Comparison of ENCODE assay signal across 35 cellular contexts in genomic region chr5:108898257-108898656, GRCh38.
"Had no signal": no experiment of that assay in that cellular context is flagged by ENCODE, and none has a peak within 500 bp of the region (broad histone marks: within the 10 kb centered on the region; RNA-seq: fewer than 3 reads in every experiment).

No MANE protein-coding gene starts in this region.

- H3K27me3 Mint-ChIP-seq: activated B cell treated with CpG ODN at 0.5 μM for 24 hours; activated CD4-positive, alpha-beta memory T cell treated with anti-CD3 and anti-CD28 coated beads for 36 hours; activated CD8-positive, alpha-beta T cell treated with anti-CD3 and anti-CD28 coated beads for 36 hours; activated naive CD4-positive, alpha-beta T cell treated with anti-CD3 and anti-CD28 coated beads, Interleukin-2, amount 10 ng/mL, durations not matched to agents 7 days and 5 days; activated naive CD4-positive, alpha-beta T cell treated with anti-CD3 and anti-CD28 coated beads, Interleukin-2, amount 50 U/mL, for 24 hours; activated naive CD8-positive, alpha-beta T cell; activated naive CD8-positive, alpha-beta T cell treated with anti-CD3 and anti-CD28 coated beads, Interleukin-2, amount 10 ng/mL, durations not matched to agents 7 days and 5 days; activated naive CD8-positive, alpha-beta T cell treated with anti-CD3 and anti-CD28 coated beads, Interleukin-2, amount 50 U/mL, for 24 hours; brain; central memory CD8-positive, alpha-beta T cell had no signal

- H3K9me3 Mint-ChIP-seq: activated B cell treated with CpG ODN at 0.5 μM for 24 hours; activated CD4-positive, alpha-beta memory T cell treated with anti-CD3 and anti-CD28 coated beads for 36 hours; activated CD4-positive, alpha-beta T cell treated with anti-CD3 and anti-CD28 coated beads, Interleukin-2, amount 10 ng/mL, durations not matched to agents 24 days and 14 days; activated CD8-positive, alpha-beta T cell treated with anti-CD3 and anti-CD28 coated beads for 36 hours; activated naive CD4-positive, alpha-beta T cell treated with anti-CD3 and anti-CD28 coated beads, Interleukin-2, amount 10 ng/mL, durations not matched to agents 7 days and 5 days; activated naive CD4-positive, alpha-beta T cell treated with anti-CD3 and anti-CD28 coated beads, Interleukin-2, amount 50 U/mL, for 24 hours; activated naive CD8-positive, alpha-beta T cell treated with anti-CD3 and anti-CD28 coated beads, Interleukin-2, amount 10 ng/mL, durations not matched to agents 7 days and 5 days; activated naive CD8-positive, alpha-beta T cell treated with anti-CD3 and anti-CD28 coated beads, Interleukin-2, amount 50 U/mL, for 24 hours; activated T-helper 2 cell treated with anti-CD3 and anti-CD28 coated beads, Interferon-gamma antibody, Interleukin-2, Interleukin-4, amounts not matched to agents 10 μg/mL and 5 μg/mL and 100 μg/mL, durations not matched to agents 14 hours and 24 hours and 36 hours; central memory CD8-positive, alpha-beta T cell; T-helper 2 cell treated with Interferon-gamma antibody and Interleukin-4, amounts not matched to agents 5 μg/mL and 100 μg/mL, for 36 hours had no signal

- H3K4me1 ChIP-seq: ascending aorta had no signal

- H3K36me3 Mint-ChIP-seq: activated naive CD4-positive, alpha-beta T cell treated with anti-CD3 and anti-CD28 coated beads, Interleukin-2, amount 10 ng/mL, durations not matched to agents 7 days and 5 days had no signal

- H3K27ac Mint-ChIP-seq: activated B cell treated with CpG ODN at 0.5 μM for 24 hours; activated CD4-positive, alpha-beta memory T cell treated with anti-CD3 and anti-CD28 coated beads for 36 hours; activated CD4-positive, alpha-beta T cell treated with anti-CD3 and anti-CD28 coated beads, Interleukin-2, amount 10 ng/mL, durations not matched to agents 24 days and 14 days; activated CD8-positive, alpha-beta T cell treated with anti-CD3 and anti-CD28 coated beads for 36 hours; activated naive CD4-positive, alpha-beta T cell treated with anti-CD3 and anti-CD28 coated beads, Interleukin-2, amount 10 ng/mL, durations not matched to agents 7 days and 5 days; activated naive CD4-positive, alpha-beta T cell treated with anti-CD3 and anti-CD28 coated beads, Interleukin-2, amount 50 U/mL, for 24 hours; activated naive CD8-positive, alpha-beta T cell; activated naive CD8-positive, alpha-beta T cell treated with anti-CD3 and anti-CD28 coated beads, Interleukin-2, amount 10 ng/mL, durations not matched to agents 7 days and 5 days; activated naive CD8-positive, alpha-beta T cell treated with anti-CD3 and anti-CD28 coated beads, Interleukin-2, amount 50 U/mL, for 24 hours; activated T-helper 2 cell treated with anti-CD3 and anti-CD28 coated beads, Interferon-gamma antibody, Interleukin-2, Interleukin-4, amounts not matched to agents 10 μg/mL and 5 μg/mL and 100 μg/mL, durations not matched to agents 14 hours and 24 hours and 36 hours; brain; T-helper 1 cell treated with Interleukin-12 subunit alpha and Interleukin-12 subunit beta and Interleukin-4 antibody, amounts not matched to agents 30 μg/mL and 1 μg/mL, for 36 hours; T-helper 2 cell treated with Interferon-gamma antibody and Interleukin-4, amounts not matched to agents 5 μg/mL and 100 μg/mL, for 36 hours had no signal

- H3K4me3 ChIP-seq: ascending aorta, cardiac muscle cell had no signal

- H3K4me1 Mint-ChIP-seq: activated naive CD4-positive, alpha-beta T cell treated with anti-CD3 and anti-CD28 coated beads, Interleukin-2, amount 10 ng/mL, durations not matched to agents 7 days and 5 days; activated naive CD8-positive, alpha-beta T cell treated with anti-CD3 and anti-CD28 coated beads, Interleukin-2, amount 50 U/mL, for 24 hours; brain had no signal

- ATAC-seq: activated CD8-positive, alpha-beta T cell treated with anti-CD3 and anti-CD28 coated beads for 36 hours; activated naive CD8-positive, alpha-beta T cell treated with anti-CD3 and anti-CD28 coated beads, Interleukin-2, amount 50 U/mL, for 24 hours had no signal

- DNase-seq: activated B cell treated with CpG ODN at 0.5 μM for 24 hours; activated CD4-positive, alpha-beta memory T cell treated with anti-CD3 and anti-CD28 coated beads for 36 hours; activated CD4-positive, alpha-beta T cell treated with anti-CD3 and anti-CD28 coated beads for 4 hours; activated CD4-positive, alpha-beta T cell treated with anti-CD3 and anti-CD28 coated beads, Interleukin-2, amount 10 ng/mL, durations not matched to agents 24 days and 14 days; activated CD4-positive, alpha-beta T cell treated with anti-CD3 and anti-CD28 coated beads, Interleukin-2, amount 50 U/mL, for 1 hour; activated CD4-positive, alpha-beta T cell treated with anti-CD3 and anti-CD28 coated beads, Interleukin-2, amount 50 U/mL, for 4 hours; activated CD4-positive, CD25-positive, alpha-beta regulatory T cell treated with anti-CD3 and anti-CD28 coated beads, Interleukin-2, amount 50 U/mL, for 72 hours; activated CD8-positive, alpha-beta memory T cell treated with anti-CD3 and anti-CD28 coated beads, Interleukin-2, amount 50 U/mL, for 4 hours; activated CD8-positive, alpha-beta T cell treated with anti-CD3 and anti-CD28 coated beads for 36 hours; activated effector memory CD4-positive, alpha-beta T cell treated with Interleukin-2 at 50 U/mL for 16 hours; activated gamma-delta T cell; activated naive CD4-positive, alpha-beta T cell treated with anti-CD3 and anti-CD28 coated beads, Interleukin-2, amount 10 ng/mL, durations not matched to agents 7 days and 5 days; activated naive CD4-positive, alpha-beta T cell treated with Interleukin-2 at 50 U/mL for 16 hours; activated naive CD8-positive, alpha-beta T cell treated with anti-CD3 and anti-CD28 coated beads, Interleukin-2, amount 10 ng/mL, durations not matched to agents 7 days and 5 days; activated naive CD8-positive, alpha-beta T cell treated with anti-CD3 and anti-CD28 coated beads, Interleukin-2, amount 50 U/mL, for 24 hours; activated T-cell treated with anti-CD3 and anti-CD28 coated beads for 4 hours; activated T-cell treated with anti-CD3 and anti-CD28 coated beads, Interleukin-2, amount 50 U/mL, for 1 hour; activated T-cell treated with anti-CD3 and anti-CD28 coated beads, Interleukin-2, amount 50 U/mL, for 48 hours; amygdala; anterior cingulate cortex; caudate nucleus; cerebellar nuclear complex; T-helper 1 cell; T-helper 2 cell; T-helper 9 cell had no signal

- H3K9me3 ChIP-seq: ascending aorta had no signal

- H3K27me3 ChIP-seq: ascending aorta, cardiac muscle cell had no signal

- H3K4me3 Mint-ChIP-seq: activated B cell treated with CpG ODN at 0.5 μM for 24 hours; activated CD4-positive, alpha-beta memory T cell treated with anti-CD3 and anti-CD28 coated beads for 36 hours; activated CD4-positive, alpha-beta T cell treated with anti-CD3 and anti-CD28 coated beads, Interleukin-2, amount 10 ng/mL, durations not matched to agents 24 days and 14 days; activated CD8-positive, alpha-beta T cell treated with anti-CD3 and anti-CD28 coated beads for 36 hours; activated naive CD4-positive, alpha-beta T cell treated with anti-CD3 and anti-CD28 coated beads, Interleukin-2, amount 10 ng/mL, durations not matched to agents 7 days and 5 days; activated naive CD4-positive, alpha-beta T cell treated with anti-CD3 and anti-CD28 coated beads, Interleukin-2, amount 50 U/mL, for 24 hours; activated naive CD8-positive, alpha-beta T cell; activated naive CD8-positive, alpha-beta T cell treated with anti-CD3 and anti-CD28 coated beads, Interleukin-2, amount 10 ng/mL, durations not matched to agents 7 days and 5 days; activated naive CD8-positive, alpha-beta T cell treated with anti-CD3 and anti-CD28 coated beads, Interleukin-2, amount 50 U/mL, for 24 hours; brain; central memory CD8-positive, alpha-beta T cell; T-helper 1 cell treated with Interleukin-12 subunit alpha and Interleukin-12 subunit beta and Interleukin-4 antibody, amounts not matched to agents 30 μg/mL and 1 μg/mL, for 36 hours; T-helper 2 cell treated with Interferon-gamma antibody and Interleukin-4, amounts not matched to agents 5 μg/mL and 100 μg/mL, for 36 hours had no signal

- H3K27ac ChIP-seq: ascending aorta, cardiac muscle cell, VCaP had no signal
